8 cellular contexts compared by ENCODE assay signal in the genomic region with DNA sequence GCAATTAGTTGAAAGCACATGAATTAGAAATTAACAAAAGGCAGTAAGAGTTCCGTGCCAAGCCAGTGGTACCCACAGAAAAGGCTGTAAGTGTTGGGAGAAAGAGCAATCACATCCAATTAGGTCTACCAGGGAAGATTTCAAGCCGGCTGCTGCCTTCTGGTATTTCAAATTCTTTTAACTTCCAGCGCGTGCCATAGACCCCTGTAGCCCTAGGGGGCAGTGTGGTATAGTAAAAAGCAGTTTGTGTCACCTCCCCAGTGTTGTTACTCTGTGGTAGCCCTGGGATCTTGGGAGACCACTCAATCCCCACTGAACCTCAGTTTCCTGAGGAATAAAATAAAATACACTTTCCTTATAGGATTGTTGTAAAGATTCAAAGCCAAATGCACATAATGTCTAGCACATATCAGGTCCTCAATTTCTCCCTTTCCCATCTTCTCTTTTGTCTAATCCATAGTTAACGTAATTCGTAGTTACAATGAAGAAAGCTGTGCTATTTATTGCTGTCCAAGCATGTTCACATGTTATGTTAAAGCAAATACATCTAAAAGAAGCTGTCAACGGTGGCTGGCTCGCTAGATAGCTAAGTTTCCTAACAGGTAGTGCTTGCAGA.
DNase-seq lines count a peak whose midpoint lies in the region; ATAC-seq and TF ChIP-seq lines count a peak whose summit lies in the region.

No MANE protein-coding gene starts in this region.

- H3K4me3 ChIP-seq in thyroid gland (replicated peaks in 1 of 3) (no peak overlapping the region), ovary (no peak overlapping the region)

- peak; percentile 7 to 14 for DNase-seq in NCI-H2081 (lab: John Stamatoyannopoulos, UW)
- DNase-seq in NCI-H2081 treated with DMSO at 0.1 percent for 48 hours (lab: John Stamatoyannopoulos, UW): no peak
- DNase-seq in HuH-7.5 (ENCODE audit: low spot score): peak; percentile 5
- DNase-seq in SK-MEL-5 (ENCODE audit: low read depth, low spot score): peak; percentile 72
- peak; percentile 38 for DNase-seq in glomerular visceral epithelial cell (ENCODE audit: extremely low spot score)
- peak; percentile 10 to 25 for DNase-seq in thyroid gland
- no peak for DNase-seq in ovary

- TF ChIP-seq CTCF in thyroid gland (IDR thresholded peaks at IDR 0.05) (peak in 4 of 6 experiments; percentile 30 to 57 (median 50)), ovary (IDR thresholded peaks at IDR 0.05) (no peak)

- ATAC-seq in GM21367 (IDR thresholded peaks at IDR 0.05; ENCODE audit: unreplicated experiment): peak; percentile 65

- H3K4me1 ChIP-seq in thyroid gland (no peaks in the 10 kb centered on the region), ovary (ENCODE audit: insufficient read depth) (no peaks in the 10 kb centered on the region)

- in situ Hi-C loops in SK-MEL-5 (cut with HindIII; ENCODE audit: low pct_unique_long_range_greater_than_20kb, low sequenced_read_pairs): no loop called here

- WGBS in thyroid gland, 2 donors: 53 to 55% methylated on average over 8 of the region's 8 CpGs
- WGBS in ovary, 3 donors: 52 to 54% (median 52%) methylated on average over 8 of the region's 8 CpGs

- intact Hi-C loops in thyroid gland (cut with DNase I) (no loop called here), ovary (cut with DNase I) (no loop called here)

- H3K36me3 ChIP-seq in thyroid gland (no peaks in the 10 kb centered on the region), ovary (no peaks in the 10 kb centered on the region)

- TF ChIP-seq POLR2A in thyroid gland (IDR thresholded peaks at IDR 0.05): no peak
- no peak for TF ChIP-seq POLR2A in ovary (IDR thresholded peaks at IDR 0.05)

- H3K9me3 ChIP-seq in thyroid gland (no peaks in the 10 kb centered on the region), ovary (no peaks in the 10 kb centered on the region)

- H3K27me3 ChIP-seq in thyroid gland (no peaks in the 10 kb centered on the region), ovary (no peaks in the 10 kb centered on the region)

- no peak for TF ChIP-seq EP300 in ovary (IDR thresholded peaks at IDR 0.05)

- H3K27ac ChIP-seq in thyroid gland (no peak overlapping the region), ovary (no peak overlapping the region)

Comparison
In these comparisons a context has a peak if more than half of its experiments do, and no peak if none do; other contexts are left out.
1. DNase-seq: peak in NCI-H2081 (2 of 2), HuH-7.5 (single experiment), SK-MEL-5 (single experiment), glomerular visceral epithelial cell (single experiment) and thyroid gland (2 of 2); none in NCI-H2081 treated with DMSO at 0.1 percent for 48 hours (single experiment) and ovary (0 of 5).
2. CTCF ChIP-seq: peak in thyroid gland (4 of 6); none in ovary (0 of 3).